In genomic region chr16:48632137-48632774, GRCh38 we compare ENCODE assay signal across 1 cellular context.
TF ChIP-seq lines count a peak whose summit lies in the region.

No MANE protein-coding gene starts in this region.

TF ChIP-seq in IMR-90, 13 proteins besides CTCF, POLR2A, EP300 and RAD21:
- no peak for TF ChIP-seq USF2 (IDR thresholded peaks at IDR 0.05; ENCODE audit: low read depth, low read length)
- no peak for TF ChIP-seq MXI1 (IDR thresholded peaks at IDR 0.05; ENCODE audit: borderline replicate concordance, low read depth, low read length)
- no peak for TF ChIP-seq BHLHE40 (IDR thresholded peaks at IDR 0.05; ENCODE audit: low read depth, low read length)
- no peak for TF ChIP-seq FOS (IDR thresholded peaks at IDR 0.05; ENCODE audit: low read depth, low read length)
- no peak for TF ChIP-seq RFX5 (IDR thresholded peaks at IDR 0.05; ENCODE audit: low read depth, low read length)
- no peak for TF ChIP-seq CHD1 (IDR thresholded peaks at IDR 0.05; ENCODE audit: low read depth, low read length)
- no peak for TF ChIP-seq SMC3 (IDR thresholded peaks at IDR 0.05; ENCODE audit: low read depth, low read length)
- no peak for TF ChIP-seq RCOR1 (IDR thresholded peaks at IDR 0.05; ENCODE audit: insufficient replicate concordance, low read length)
- no peak for TF ChIP-seq MAFK (IDR thresholded peaks at IDR 0.05; ENCODE audit: low read depth, low read length)
- TF ChIP-seq ELK1 (IDR thresholded peaks at IDR 0.05; ENCODE audit: borderline replicate concordance, low read depth, low read length) = no peak
